Comparison of ENCODE assay signal across 8 cellular contexts in the genomic region with DNA sequence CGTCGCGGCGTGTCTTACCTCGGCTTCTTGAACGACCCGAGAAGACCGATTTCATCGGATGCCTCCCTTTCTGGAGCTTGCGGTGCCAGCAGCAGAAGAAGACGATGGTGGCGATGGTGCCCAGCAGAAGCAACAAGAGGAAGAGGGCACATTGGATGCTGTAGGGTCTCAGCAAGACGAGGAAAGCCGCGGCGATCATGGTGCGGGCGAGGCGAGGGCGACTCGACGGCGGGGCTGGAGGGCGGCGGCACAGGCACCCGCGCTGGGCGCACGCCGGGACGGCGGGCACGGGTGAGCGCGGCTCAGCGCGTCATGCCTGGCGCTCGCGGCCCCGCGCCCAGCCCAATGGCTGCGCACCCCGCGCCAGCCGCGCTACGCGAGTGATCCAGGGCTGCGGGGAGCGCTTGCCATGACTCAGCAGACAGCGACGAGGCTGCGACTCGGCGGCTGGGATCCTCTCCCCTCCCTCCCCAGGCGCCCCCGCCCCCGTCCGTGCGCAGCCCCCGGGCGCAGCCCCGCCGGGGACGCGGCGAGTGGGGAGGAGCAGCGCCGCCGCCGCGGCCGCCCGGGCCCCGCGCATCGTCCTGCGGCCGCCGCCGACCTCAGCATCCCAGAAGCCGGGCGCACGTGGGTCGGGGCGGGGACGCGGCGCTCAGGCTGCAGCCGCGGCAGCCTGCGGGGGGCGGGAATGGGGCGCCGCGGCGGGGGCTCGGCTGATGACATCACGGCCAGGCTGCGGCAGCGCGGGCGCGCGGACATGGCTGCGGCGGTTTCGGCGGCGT. TPM values are rescaled to one million over a fixed set of nuclear protein-coding genes. Genes with fewer than 3 reads are reported as not detected.
DNase-seq lines count a peak whose midpoint lies in the region; ATAC-seq and TF ChIP-seq lines count a peak whose summit lies in the region.

A gene with protein sequence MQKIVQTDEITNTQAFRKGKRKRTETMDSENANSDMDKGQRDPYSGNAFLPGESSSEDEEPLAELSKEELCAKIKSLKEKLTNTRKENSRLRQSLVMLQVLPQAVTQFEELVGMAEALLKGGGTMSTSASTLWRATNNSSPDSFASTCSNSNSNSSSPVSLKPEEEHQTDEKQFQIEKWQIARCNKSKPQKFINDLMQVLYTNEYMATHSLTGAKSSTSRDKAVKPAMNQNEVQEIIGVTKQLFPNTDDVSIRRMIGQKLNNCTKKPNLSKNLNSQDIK (plus strand): TSS at position 719 of the 782 bp plus-strand sequence. CDS start 26,704 bp downstream, outside the sequence.

- no peak within 1 kb of the TSS for H3K27ac ChIP-seq in right lobe of liver

- in situ Hi-C loops in KBM-7 (cut with MboI; ENCODE audit: low pct_unique_long_range_greater_than_20kb, low sequenced_read_pairs), result no loop called here

- H3K4me1 ChIP-seq in right lobe of liver, result peaks cover 0 to 9% (median 0%) of the 10 kb centered on the region in 4 donors

- H3K4me3 ChIP-seq in right lobe of liver, result peak within 1 kb of the TSS; percentile 31 to 57 (median 32)

- H3K27me3 Mint-ChIP-seq in dendritic cell treated with granulocyte-macrophage colony-stimulating factor and Interleukin-4, amounts not matched to agents 40 ng/mL and 50 ng/mL, for 4 days, result peaks cover 36% of the 10 kb centered on the region

- no peak for TF ChIP-seq CTCF in right lobe of liver (IDR thresholded peaks at IDR 0.05)

- intact Hi-C loops in dendritic cell treated with granulocyte-macrophage colony-stimulating factor and Interleukin-4, amounts not matched to agents 40 ng/mL and 50 ng/mL, for 4 days (cut with micrococcal nuclease), result loop anchor here (1.0 to 5.0 kb wide), 3 partner anchors 21 to 362 kb away; no protein-coding TSS in a partner anchor
- intact Hi-C loops in right lobe of liver (cut with DNase I), result no loop called here

- no peaks in the 10 kb centered on the region for H3K9me3 Mint-ChIP-seq in dendritic cell treated with granulocyte-macrophage colony-stimulating factor and Interleukin-4, amounts not matched to agents 40 ng/mL and 50 ng/mL, for 4 days

- H3K4me3 Mint-ChIP-seq in dendritic cell treated with granulocyte-macrophage colony-stimulating factor and Interleukin-4, amounts not matched to agents 40 ng/mL and 50 ng/mL, for 4 days, result peak within 1 kb of the TSS; percentile 88

- peak within 1 kb of the TSS; percentile 82 for H3K27ac Mint-ChIP-seq in dendritic cell treated with granulocyte-macrophage colony-stimulating factor and Interleukin-4, amounts not matched to agents 40 ng/mL and 50 ng/mL, for 4 days

- no CpG with 5 or more reads among the region's 111 CpGs for WGBS in right lobe of liver (ENCODE audit: insufficient coverage, low coverage, low lambda C conversion rate, missing lambda C conversion rate)

- TF ChIP-seq POLR2A in right lobe of liver (IDR thresholded peaks at IDR 0.05), result no peak

- H3K4me1 Mint-ChIP-seq in dendritic cell treated with granulocyte-macrophage colony-stimulating factor and Interleukin-4, amounts not matched to agents 40 ng/mL and 50 ng/mL, for 4 days (ENCODE audit: low read depth), result peaks cover 17% of the 10 kb centered on the region

- ATAC-seq in GM21825 (IDR thresholded peaks at IDR 0.05; ENCODE audit: unreplicated experiment), result peak; percentile 40
- ATAC-seq in right lobe of liver, result peak; percentile 31 to 45 (median 38)

- H3K36me3 ChIP-seq in right lobe of liver, result no peaks in the 10 kb centered on the region

- H3K36me3 Mint-ChIP-seq in dendritic cell treated with granulocyte-macrophage colony-stimulating factor and Interleukin-4, amounts not matched to agents 40 ng/mL and 50 ng/mL, for 4 days (ENCODE audit: low read depth), result peaks cover 7% of the 10 kb centered on the region

- peaks cover 0 to 17% of the 10 kb centered on the region in 2 donors for H3K27me3 ChIP-seq in right lobe of liver

- no peaks in the 10 kb centered on the region for H3K9me3 ChIP-seq in right lobe of liver

- DNase-seq in NCI-H748 (lab: John Stamatoyannopoulos, UW; ENCODE audit: unreplicated experiment) (peak; percentile 76), NCI-H748 treated with DMSO at 0.1 percent for 48 hours (lab: John Stamatoyannopoulos, UW) (no peak), KBM-7 (peak; percentile 57), T1000 (lab: John Stamatoyannopoulos, UW) (peak; percentile 89), right lobe of liver (peak in 1 of 3 donors; percentile 40)
- peak; percentile 18 to 21 for DNase-seq in stimulated activated CD4-positive, alpha-beta T cell treated with anti-CD3 and anti-CD28 coated beads, Interleukin-4, amount 100 ng/mL, for 48 hours (ENCODE audit: low read depth in 2 of 2)

RNA-seq across cellular contexts. Expression of the gene that starts here (rescaled TPM):
- total RNA-seq in right lobe of liver, result not detected

Comparison
In these comparisons a context has a peak if more than half of its experiments do, and no peak if none do; other contexts are left out.
1. Peak in ATAC-seq and H3K4me3 ChIP-seq in right lobe of liver; RNA of the gene not detected or under 1 TPM.